ENCODE assay signal across 1 cellular context in the genomic region with DNA sequence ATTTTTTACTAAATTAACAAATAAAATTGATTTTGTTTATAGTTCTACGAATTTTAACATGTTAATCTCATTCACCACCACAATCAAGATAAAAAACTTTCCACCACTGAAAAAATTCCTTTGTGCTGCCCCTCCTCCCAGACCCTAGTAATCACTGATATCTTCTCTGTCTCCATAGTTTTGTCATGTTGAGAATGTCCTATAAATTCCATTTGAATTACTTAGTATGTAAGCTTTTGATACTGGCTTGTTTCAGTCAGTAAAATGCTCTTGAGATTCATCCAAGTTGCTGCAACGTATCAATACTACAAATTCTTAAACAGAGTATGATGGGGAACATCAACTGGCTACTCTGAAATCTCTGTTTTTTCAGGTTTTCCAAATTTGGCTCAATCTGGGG.
TF ChIP-seq lines count a peak whose summit lies in the region.

No MANE protein-coding gene starts in this region.

TF ChIP-seq in A549, 52 proteins besides CTCF, POLR2A, EP300 and RAD21 (continued from another document):
- TF ChIP-seq, protein P1, sequence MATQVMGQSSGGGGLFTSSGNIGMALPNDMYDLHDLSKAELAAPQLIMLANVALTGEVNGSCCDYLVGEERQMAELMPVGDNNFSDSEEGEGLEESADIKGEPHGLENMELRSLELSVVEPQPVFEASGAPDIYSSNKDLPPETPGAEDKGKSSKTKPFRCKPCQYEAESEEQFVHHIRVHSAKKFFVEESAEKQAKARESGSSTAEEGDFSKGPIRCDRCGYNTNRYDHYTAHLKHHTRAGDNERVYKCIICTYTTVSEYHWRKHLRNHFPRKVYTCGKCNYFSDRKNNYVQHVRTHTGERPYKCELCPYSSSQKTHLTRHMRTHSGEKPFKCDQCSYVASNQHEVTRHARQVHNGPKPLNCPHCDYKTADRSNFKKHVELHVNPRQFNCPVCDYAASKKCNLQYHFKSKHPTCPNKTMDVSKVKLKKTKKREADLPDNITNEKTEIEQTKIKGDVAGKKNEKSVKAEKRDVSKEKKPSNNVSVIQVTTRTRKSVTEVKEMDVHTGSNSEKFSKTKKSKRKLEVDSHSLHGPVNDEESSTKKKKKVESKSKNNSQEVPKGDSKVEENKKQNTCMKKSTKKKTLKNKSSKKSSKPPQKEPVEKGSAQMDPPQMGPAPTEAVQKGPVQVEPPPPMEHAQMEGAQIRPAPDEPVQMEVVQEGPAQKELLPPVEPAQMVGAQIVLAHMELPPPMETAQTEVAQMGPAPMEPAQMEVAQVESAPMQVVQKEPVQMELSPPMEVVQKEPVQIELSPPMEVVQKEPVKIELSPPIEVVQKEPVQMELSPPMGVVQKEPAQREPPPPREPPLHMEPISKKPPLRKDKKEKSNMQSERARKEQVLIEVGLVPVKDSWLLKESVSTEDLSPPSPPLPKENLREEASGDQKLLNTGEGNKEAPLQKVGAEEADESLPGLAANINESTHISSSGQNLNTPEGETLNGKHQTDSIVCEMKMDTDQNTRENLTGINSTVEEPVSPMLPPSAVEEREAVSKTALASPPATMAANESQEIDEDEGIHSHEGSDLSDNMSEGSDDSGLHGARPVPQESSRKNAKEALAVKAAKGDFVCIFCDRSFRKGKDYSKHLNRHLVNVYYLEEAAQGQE (IDR thresholded peaks at IDR 0.05): no peak
- no peak for TF ChIP-seq FOXS1 (CRISPR knock-in tag; IDR thresholded peaks at IDR 0.05)
- TF ChIP-seq, protein P2, sequence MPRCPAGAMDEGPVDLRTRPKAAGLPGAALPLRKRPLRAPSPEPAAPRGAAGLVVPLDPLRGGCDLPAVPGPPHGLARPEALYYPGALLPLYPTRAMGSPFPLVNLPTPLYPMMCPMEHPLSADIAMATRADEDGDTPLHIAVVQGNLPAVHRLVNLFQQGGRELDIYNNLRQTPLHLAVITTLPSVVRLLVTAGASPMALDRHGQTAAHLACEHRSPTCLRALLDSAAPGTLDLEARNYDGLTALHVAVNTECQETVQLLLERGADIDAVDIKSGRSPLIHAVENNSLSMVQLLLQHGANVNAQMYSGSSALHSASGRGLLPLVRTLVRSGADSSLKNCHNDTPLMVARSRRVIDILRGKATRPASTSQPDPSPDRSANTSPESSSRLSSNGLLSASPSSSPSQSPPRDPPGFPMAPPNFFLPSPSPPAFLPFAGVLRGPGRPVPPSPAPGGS (IDR thresholded peaks at IDR 0.05): no peak
- TF ChIP-seq, protein P3, sequence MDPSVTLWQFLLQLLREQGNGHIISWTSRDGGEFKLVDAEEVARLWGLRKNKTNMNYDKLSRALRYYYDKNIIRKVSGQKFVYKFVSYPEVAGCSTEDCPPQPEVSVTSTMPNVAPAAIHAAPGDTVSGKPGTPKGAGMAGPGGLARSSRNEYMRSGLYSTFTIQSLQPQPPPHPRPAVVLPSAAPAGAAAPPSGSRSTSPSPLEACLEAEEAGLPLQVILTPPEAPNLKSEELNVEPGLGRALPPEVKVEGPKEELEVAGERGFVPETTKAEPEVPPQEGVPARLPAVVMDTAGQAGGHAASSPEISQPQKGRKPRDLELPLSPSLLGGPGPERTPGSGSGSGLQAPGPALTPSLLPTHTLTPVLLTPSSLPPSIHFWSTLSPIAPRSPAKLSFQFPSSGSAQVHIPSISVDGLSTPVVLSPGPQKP (IDR thresholded peaks at IDR 0.05; ENCODE audit: low read depth, low read length): no peak
- no peak for TF ChIP-seq RARB (CRISPR knock-in tag; IDR thresholded peaks at IDR 0.05)
- TF ChIP-seq EHMT2 (IDR thresholded peaks at IDR 0.05; ENCODE audit: low read depth): no peak
- TF ChIP-seq MYC (IDR thresholded peaks at IDR 0.05; ENCODE audit: borderline replicate concordance, low read length): no peak
- no peak for TF ChIP-seq NR3C1 (IDR thresholded peaks at IDR 0.05)
